8 cellular contexts compared by ENCODE assay signal in genomic region chr17:27457405-27457730, GRCh38. TPM values are rescaled to one million over a fixed set of nuclear protein-coding genes. Genes with fewer than 3 reads are reported as not detected.
DNase-seq lines count a peak whose midpoint lies in the region; ATAC-seq, FAIRE-seq and TF ChIP-seq lines count a peak whose summit lies in the region.

No MANE protein-coding gene starts in this region.

- no peak for ATAC-seq in activated T-helper 17 cell treated with anti-CD3 and anti-CD28 coated beads, Interleukin-2, amount 50 U/mL, for 72 hours (replicated peaks)
- ATAC-seq in stimulated activated effector memory CD8-positive, alpha-beta T cell treated with anti-CD3 and anti-CD28 coated beads, Interleukin-12 subunit alpha, Interleukin-12 subunit beta, amount 100 ng/mL, for 72 hours, result no peak

- no peak for TF ChIP-seq CTCF in HL-60 (IDR thresholded peaks at IDR 0.05; ENCODE audit: insufficient read depth, low read length)

- H3K27me3 ChIP-seq in HL-60 (ENCODE audit: insufficient read depth, poor library complexity, severe bottlenecking), result no peaks in the 10 kb centered on the region

- peaks cover 15% of the 10 kb centered on the region for H3K36me3 Mint-ChIP-seq in activated T-helper 17 cell treated with anti-CD3 and anti-CD28 coated beads, Interleukin-2, amount 50 U/mL, for 72 hours (ENCODE audit: low read depth)
- H3K36me3 Mint-ChIP-seq in stimulated activated effector memory CD8-positive, alpha-beta T cell treated with anti-CD3 and anti-CD28 coated beads, Interleukin-12 subunit alpha, Interleukin-12 subunit beta, amount 100 ng/mL, for 72 hours, result peaks cover 7% of the 10 kb centered on the region

- H3K4me3 Mint-ChIP-seq in activated T-helper 17 cell treated with anti-CD3 and anti-CD28 coated beads, Interleukin-2, amount 50 U/mL, for 72 hours, result peak overlapping the region; percentile 97
- H3K4me3 Mint-ChIP-seq in stimulated activated effector memory CD8-positive, alpha-beta T cell treated with anti-CD3 and anti-CD28 coated beads, Interleukin-12 subunit alpha, Interleukin-12 subunit beta, amount 100 ng/mL, for 72 hours, result peak overlapping the region; percentile 83

- H3K4me3 ChIP-seq in HL-60 (replicated peaks; ENCODE audit: insufficient read depth, low read length), result peak overlapping the region; percentile 77
- peak overlapping the region; percentile 82 for H3K4me3 ChIP-seq in iPS-18c (ENCODE audit: insufficient read depth, low read depth, low read length)

- peak overlapping the region; percentile 24 for H3K27ac ChIP-seq in HL-60 (replicated peaks)

- H3K27ac Mint-ChIP-seq in activated T-helper 17 cell treated with anti-CD3 and anti-CD28 coated beads, Interleukin-2, amount 50 U/mL, for 72 hours, result peak overlapping the region; percentile 90
- peak overlapping the region; percentile 58 for H3K27ac Mint-ChIP-seq in stimulated activated effector memory CD8-positive, alpha-beta T cell treated with anti-CD3 and anti-CD28 coated beads, Interleukin-12 subunit alpha, Interleukin-12 subunit beta, amount 100 ng/mL, for 72 hours

- DNase-seq in HL-60 (ENCODE audit: low read depth in 1 of 2, low spot score in 1 of 2) (no peak), DMS53 (lab: John Stamatoyannopoulos, UW) (no peak), dermis blood vessel endothelial cell (no peak), erythroblast (lab: John Stamatoyannopoulos, UW) (no peak), HTR-8/SVneo (ENCODE audit: insufficient read length, low spot score) (no peak)
- DNase-seq in stimulated activated effector memory CD8-positive, alpha-beta T cell treated with anti-CD3 and anti-CD28 coated beads, Interleukin-12 subunit alpha, Interleukin-12 subunit beta, amount 100 ng/mL, for 72 hours (ENCODE audit: low spot score in 2 of 2), result no peak

- H3K27me3 Mint-ChIP-seq in activated T-helper 17 cell treated with anti-CD3 and anti-CD28 coated beads, Interleukin-2, amount 50 U/mL, for 72 hours, result no peaks in the 10 kb centered on the region

- no peaks in the 10 kb centered on the region for H3K9me3 ChIP-seq in iPS-18c (ENCODE audit: control insufficient read depth, insufficient read depth, low read length)

- peaks cover 22% of the 10 kb centered on the region for H3K4me1 Mint-ChIP-seq in activated T-helper 17 cell treated with anti-CD3 and anti-CD28 coated beads, Interleukin-2, amount 50 U/mL, for 72 hours
- H3K4me1 Mint-ChIP-seq in stimulated activated effector memory CD8-positive, alpha-beta T cell treated with anti-CD3 and anti-CD28 coated beads, Interleukin-12 subunit alpha, Interleukin-12 subunit beta, amount 100 ng/mL, for 72 hours, result peaks cover 48% of the 10 kb centered on the region

- no peaks in the 10 kb centered on the region for H3K9me3 Mint-ChIP-seq in activated T-helper 17 cell treated with anti-CD3 and anti-CD28 coated beads, Interleukin-2, amount 50 U/mL, for 72 hours
- H3K9me3 Mint-ChIP-seq in stimulated activated effector memory CD8-positive, alpha-beta T cell treated with anti-CD3 and anti-CD28 coated beads, Interleukin-12 subunit alpha, Interleukin-12 subunit beta, amount 100 ng/mL, for 72 hours, result no peaks in the 10 kb centered on the region

- FAIRE-seq in HTR-8/SVneo (lab: Jason Lieb, UNC), result no peak

- no peak for TF ChIP-seq POLR2A in erythroblast (IDR thresholded peaks at IDR 0.05; ENCODE audit: low read length)

RNA-seq across cellular contexts. Expression of gene KSR1, which starts 1.1 kb away (rescaled TPM):
- 10 to 100 TPM; 46.1 to 52.6 TPM for total RNA-seq in activated T-helper 17 cell treated with anti-CD3 and anti-CD28 coated beads, Interleukin-2, amount 50 U/mL, for 72 hours
- 26.3 and 33.4 TPM in 2 replicates for total RNA-seq in dermis blood vessel endothelial cell
